ENCODE assay signal across 8 cellular contexts in the genomic region with DNA sequence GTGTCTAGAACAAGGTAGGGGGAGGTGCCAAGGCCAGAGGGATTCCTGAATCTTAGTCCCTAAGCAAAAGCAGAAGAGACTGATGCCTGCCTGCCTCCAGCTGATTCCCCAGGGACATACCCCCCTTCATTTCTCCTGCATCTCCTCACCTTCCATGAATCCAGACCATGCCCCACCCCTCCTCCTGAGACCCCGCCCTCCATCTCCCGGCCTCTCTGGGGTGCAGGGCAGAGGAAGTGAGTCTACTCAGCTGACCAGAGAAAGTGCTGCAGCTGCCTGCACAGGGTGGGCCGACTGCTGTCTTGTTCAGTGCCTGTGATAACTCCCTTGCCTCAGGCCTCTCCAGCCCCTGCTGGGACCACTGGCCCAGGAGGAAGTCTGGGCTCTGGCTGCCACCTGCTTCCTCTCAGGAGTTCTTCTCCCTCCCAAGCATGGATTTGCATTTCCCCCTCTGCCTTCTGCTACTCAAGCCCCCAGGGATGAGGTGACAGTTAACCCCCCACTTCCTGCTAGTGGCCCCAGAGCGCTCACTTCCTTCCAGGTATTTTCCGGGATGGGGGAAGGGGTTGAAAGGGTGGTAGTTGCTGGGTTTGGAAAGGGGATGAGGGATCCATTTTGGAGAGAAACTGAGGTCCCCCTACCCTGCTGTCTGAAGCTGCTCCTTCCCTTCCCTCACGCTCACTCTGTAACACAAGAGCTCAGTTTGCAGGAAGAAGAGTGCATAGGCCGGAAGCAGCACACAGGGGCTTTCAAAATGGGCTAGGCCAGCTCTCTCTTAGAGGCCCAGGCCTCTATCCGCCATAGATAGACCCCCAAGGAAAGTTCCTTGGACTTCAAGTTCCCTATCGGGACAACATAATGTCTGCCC. TPM values are rescaled to one million over a fixed set of nuclear protein-coding genes. Genes with fewer than 3 reads are reported as not detected.
DNase-seq lines count a peak whose midpoint lies in the region; ATAC-seq, FAIRE-seq and TF ChIP-seq lines count a peak whose summit lies in the region.

No MANE protein-coding gene starts in this region.

- H3K27ac Mint-ChIP-seq in activated T-helper 1 cell treated with anti-CD3 and anti-CD28 coated beads, Interleukin-12 subunit alpha, Interleukin-12 subunit beta, Interleukin-2, Interleukin-4 antibody, amounts not matched to agents 30 ng/mL and 10 ng/mL and 1 ng/mL, durations not matched to agents 14 hours and 24 hours and 36 hours = peak overlapping the region; percentile 99

- H3K27me3 Mint-ChIP-seq in activated T-helper 1 cell treated with anti-CD3 and anti-CD28 coated beads, Interleukin-12 subunit alpha, Interleukin-12 subunit beta, Interleukin-2, Interleukin-4 antibody, amounts not matched to agents 30 ng/mL and 10 ng/mL and 1 ng/mL, durations not matched to agents 14 hours and 24 hours and 36 hours (ENCODE audit: insufficient read depth) = no peaks in the 10 kb centered on the region

- TF ChIP-seq CTCF in right atrium auricular region (IDR thresholded peaks at IDR 0.05) = no peak

- H3K4me3 Mint-ChIP-seq in activated T-helper 1 cell treated with anti-CD3 and anti-CD28 coated beads, Interleukin-12 subunit alpha, Interleukin-12 subunit beta, Interleukin-2, Interleukin-4 antibody, amounts not matched to agents 30 ng/mL and 10 ng/mL and 1 ng/mL, durations not matched to agents 14 hours and 24 hours and 36 hours = peak overlapping the region; percentile 100

- peak; percentile 25 for ATAC-seq in GM21825 (IDR thresholded peaks at IDR 0.05; ENCODE audit: unreplicated experiment)
- no peak for ATAC-seq in HG03135 (IDR thresholded peaks at IDR 0.05; ENCODE audit: unreplicated experiment)

- H3K4me3 ChIP-seq in right atrium auricular region (peak overlapping the region in 1 of 2 donors; percentile 6), small intestine (ENCODE audit: low read depth in 1 of 2, low read length in 2 of 2) (peak overlapping the region in 1 of 2 donors; percentile 30)

- peaks cover 36% of the 10 kb centered on the region for H3K36me3 Mint-ChIP-seq in activated T-helper 1 cell treated with anti-CD3 and anti-CD28 coated beads, Interleukin-12 subunit alpha, Interleukin-12 subunit beta, Interleukin-2, Interleukin-4 antibody, amounts not matched to agents 30 ng/mL and 10 ng/mL and 1 ng/mL, durations not matched to agents 14 hours and 24 hours and 36 hours (ENCODE audit: low read depth)

- peaks cover 0 to 20% of the 10 kb centered on the region in 2 donors for H3K4me1 ChIP-seq in right atrium auricular region
- peaks cover 0 to 4% of the 10 kb centered on the region in 2 donors for H3K4me1 ChIP-seq in small intestine (ENCODE audit: control insufficient read depth in 2 of 2, insufficient read depth in 1 of 2, low read depth in 1 of 2, low read length in 1 of 2)

- H3K9me3 ChIP-seq in right atrium auricular region (no peaks in the 10 kb centered on the region), small intestine (ENCODE audit: control insufficient read depth, low read depth) (no peaks in the 10 kb centered on the region)

- WGBS in small intestine, 3 donors = 37 to 42% (median 38%) methylated on average over 9 of the region's 9 CpGs

- no peak for FAIRE-seq in small intestine (lab: Jason Lieb, UNC)

- intact Hi-C loops in activated T-helper 1 cell treated with anti-CD3 and anti-CD28 coated beads, Interleukin-12 subunit alpha, Interleukin-12 subunit beta, Interleukin-2, Interleukin-4 antibody, amounts not matched to agents 30 ng/mL and 10 ng/mL and 1 ng/mL, durations not matched to agents 14 hours and 24 hours and 36 hours (cut with micrococcal nuclease) = loop anchor here (1.0 to 10.0 kb wide), 10 partner anchors 10 to 1498 kb away; a partner anchor contains a TSS

- no peaks in the 10 kb centered on the region for H3K9me3 Mint-ChIP-seq in activated T-helper 1 cell treated with anti-CD3 and anti-CD28 coated beads, Interleukin-12 subunit alpha, Interleukin-12 subunit beta, Interleukin-2, Interleukin-4 antibody, amounts not matched to agents 30 ng/mL and 10 ng/mL and 1 ng/mL, durations not matched to agents 14 hours and 24 hours and 36 hours

- H3K36me3 ChIP-seq in right atrium auricular region (peaks cover 3% of the 10 kb centered on the region), small intestine (ENCODE audit: control insufficient read depth in 2 of 2, insufficient read depth in 2 of 2, low read length in 2 of 2) (no peaks in the 10 kb centered on the region)

- peaks cover 74% of the 10 kb centered on the region for H3K4me1 Mint-ChIP-seq in activated T-helper 1 cell treated with anti-CD3 and anti-CD28 coated beads, Interleukin-12 subunit alpha, Interleukin-12 subunit beta, Interleukin-2, Interleukin-4 antibody, amounts not matched to agents 30 ng/mL and 10 ng/mL and 1 ng/mL, durations not matched to agents 14 hours and 24 hours and 36 hours (ENCODE audit: low read depth)

- H3K27me3 ChIP-seq in right atrium auricular region (no peaks in the 10 kb centered on the region), small intestine (ENCODE audit: control insufficient read depth in 2 of 2, insufficient read depth in 2 of 2, low read length in 2 of 2) (no peaks in the 10 kb centered on the region)

- DNase-seq in AML-193 (lab: John Stamatoyannopoulos, UW) (peak; percentile 94 to 96), NCI-H69 (lab: John Stamatoyannopoulos, UW) (peak; percentile 77), right atrium auricular region (ENCODE audit: low spot score) (no peak), small intestine (no peak), NCI-H187 treated with DMSO at 0.1 percent for 48 hours (lab: John Stamatoyannopoulos, UW) (no peak)
- DNase-seq in activated T-helper 1 cell treated with anti-CD3 and anti-CD28 coated beads, Interleukin-12 subunit alpha, Interleukin-12 subunit beta, Interleukin-2, Interleukin-4 antibody, amounts not matched to agents 30 ng/mL and 10 ng/mL and 1 ng/mL, durations not matched to agents 14 hours and 24 hours and 36 hours (ENCODE audit: low spot score) = peak; percentile 71

- H3K27ac ChIP-seq in right atrium auricular region = peak overlapping the region; percentile 42 to 64
- peak overlapping the region; percentile 74 to 98 for H3K27ac ChIP-seq in small intestine (ENCODE audit: low read depth in 1 of 2, low read length in 1 of 2)

RNA-seq across cellular contexts. Expression of a gene that starts 10.5 kb away (rescaled TPM):
- total RNA-seq in activated T-helper 1 cell treated with anti-CD3 and anti-CD28 coated beads, Interleukin-12 subunit alpha, Interleukin-12 subunit beta, Interleukin-2, Interleukin-4 antibody, amounts not matched to agents 30 ng/mL and 10 ng/mL and 1 ng/mL, durations not matched to agents 14 hours and 24 hours and 36 hours = 31.4 and 35.1 TPM in 2 replicates
- 1 to 10 TPM; 6.1 to 8.5 TPM for total RNA-seq in right atrium auricular region
- polyA plus RNA-seq in small intestine = 1 to 10 TPM in 2 of 3 donors, under 1 TPM in 1; 0.89 to 3.1 (median 2.2) TPM

RNA-seq across cellular contexts. Expression of a gene that starts 12.9 kb away (rescaled TPM):
- 138 and 142 TPM in 2 replicates for total RNA-seq in activated T-helper 1 cell treated with anti-CD3 and anti-CD28 coated beads, Interleukin-12 subunit alpha, Interleukin-12 subunit beta, Interleukin-2, Interleukin-4 antibody, amounts not matched to agents 30 ng/mL and 10 ng/mL and 1 ng/mL, durations not matched to agents 14 hours and 24 hours and 36 hours
- 10 to 100 TPM; 50.0 to 51.4 TPM for total RNA-seq in right atrium auricular region
- 10 to 100 TPM; 70.3 to 79.8 (median 79.6) TPM for polyA plus RNA-seq in small intestine

RNA-seq across cellular contexts. Expression of a gene that starts 58.4 kb away (rescaled TPM):
- not detected in 2 replicates for total RNA-seq in activated T-helper 1 cell treated with anti-CD3 and anti-CD28 coated beads, Interleukin-12 subunit alpha, Interleukin-12 subunit beta, Interleukin-2, Interleukin-4 antibody, amounts not matched to agents 30 ng/mL and 10 ng/mL and 1 ng/mL, durations not matched to agents 14 hours and 24 hours and 36 hours
- under 1 TPM; 0.12 to 0.30 TPM for total RNA-seq in right atrium auricular region
- polyA plus RNA-seq in small intestine = under 1 TPM in 1 of 3 donors, not detected in 2; 0.12 TPM

Comparison
In these comparisons a context has a peak if more than half of its experiments do, and no peak if none do; other contexts are left out.
1. DNase-seq: peak in AML-193 (2 of 2), NCI-H69 (single experiment) and activated T-helper 1 cell treated with anti-CD3 and anti-CD28 coated beads, Interleukin-12 subunit alpha, Interleukin-12 subunit beta, Interleukin-2, Interleukin-4 antibody, amounts not matched to agents 30 ng/mL and 10 ng/mL and 1 ng/mL, durations not matched to agents 14 hours and 24 hours and 36 hours (single experiment); none in right atrium auricular region (single experiment), small intestine (single experiment) and NCI-H187 treated with DMSO at 0.1 percent for 48 hours (single experiment).